In the genomic region with DNA sequence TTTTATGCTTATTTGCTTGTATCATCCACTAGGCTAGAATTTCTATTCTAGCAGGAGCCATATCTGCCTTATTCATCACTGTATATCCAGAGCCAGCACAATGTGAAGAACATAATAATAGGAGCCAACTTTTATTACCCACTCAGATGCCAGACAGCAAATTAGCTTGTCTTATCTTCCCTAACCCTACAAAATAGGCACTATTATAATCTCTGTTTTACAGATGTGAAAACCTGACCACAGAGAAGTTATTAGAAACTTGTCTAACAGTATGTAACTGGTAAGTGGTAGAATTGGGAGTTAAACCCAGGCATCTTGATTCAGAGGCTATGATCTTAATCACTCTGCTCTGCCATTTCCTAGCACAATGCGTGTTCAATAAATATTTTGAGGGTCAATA, we compare ENCODE assay signal across 21 cellular contexts.
DNase-seq lines count a peak whose midpoint lies in the region; ATAC-seq and TF ChIP-seq lines count a peak whose summit lies in the region.
"Had no signal": no experiment of that assay in that cellular context is flagged by ENCODE, and none has a peak within 500 bp of the region (broad histone marks: within the 10 kb centered on the region; RNA-seq: fewer than 3 reads in every experiment).

No MANE protein-coding gene starts in this region.

- ATAC-seq in SK-N-SH treated with all-trans-retinoic acid at 6 μM for 48 hours (no peak), GM21717 (IDR thresholded peaks at IDR 0.05; ENCODE audit: unreplicated experiment) (no peak), psoas muscle (no peak)
- ATAC-seq: CD8-positive, alpha-beta T cell; GM12878 had no signal

- no peaks in the 10 kb centered on the region for H3K9me3 ChIP-seq in psoas muscle
- H3K9me3 ChIP-seq: BE2C, BLaER1 had no signal

- H3K4me1 ChIP-seq in psoas muscle = no peaks in the 10 kb centered on the region
- H3K4me1 ChIP-seq: BLaER1 had no signal

- TF ChIP-seq CTCF in psoas muscle (IDR thresholded peaks at IDR 0.05) = no peak

- no peaks in the 10 kb centered on the region for H3K36me3 ChIP-seq in psoas muscle (ENCODE audit: insufficient read depth in 1 of 2, low read depth in 1 of 2)
- H3K36me3 ChIP-seq: BE2C, BLaER1 had no signal

- H3K27me3 ChIP-seq in psoas muscle (ENCODE audit: insufficient read depth in 3 of 3, low read length in 2 of 3) = no peaks in the 10 kb centered on the region
- H3K27me3 ChIP-seq: BE2C, BLaER1 had no signal

- DNase-seq in CMK (ENCODE audit: low read depth) (peak; percentile 56), OCI-M1 (lab: John Stamatoyannopoulos, UW) (peak; percentile 16), psoas muscle (no peak)
- DNase-seq: 8988T; ACHN; BE2C; C1 segment of cervical spinal cord; CD4-positive, alpha-beta T cell; CD8-positive, alpha-beta T cell; COR-L47; DMS 273 treated with DMSO at 0.1 percent for 48 hours; DMS153; DMS53; DMS79; DND-41; EL; GDM1 had no signal

- WGBS in psoas muscle, 3 donors = 69 to 88% (median 70%) methylated on average over 1 of the region's 1 CpG

- no peak overlapping the region for H3K4me3 ChIP-seq in psoas muscle
- H3K4me3 ChIP-seq: BLaER1, GM12878 had no signal

- no peak overlapping the region for H3K27ac ChIP-seq in psoas muscle
- H3K27ac ChIP-seq: BLaER1 had no signal

- intact Hi-C loops in psoas muscle (cut with DNase I) = no loop called here

TF ChIP-seq in SK-N-SH treated with all-trans-retinoic acid at 6 μM for 48 hours, 23 proteins besides CTCF, POLR2A, EP300 and RAD21:
- TF ChIP-seq SNAI2 (CRISPR knock-in tag; IDR thresholded peaks at IDR 0.05) = no peak
- TF ChIP-seq, protein P1, sequence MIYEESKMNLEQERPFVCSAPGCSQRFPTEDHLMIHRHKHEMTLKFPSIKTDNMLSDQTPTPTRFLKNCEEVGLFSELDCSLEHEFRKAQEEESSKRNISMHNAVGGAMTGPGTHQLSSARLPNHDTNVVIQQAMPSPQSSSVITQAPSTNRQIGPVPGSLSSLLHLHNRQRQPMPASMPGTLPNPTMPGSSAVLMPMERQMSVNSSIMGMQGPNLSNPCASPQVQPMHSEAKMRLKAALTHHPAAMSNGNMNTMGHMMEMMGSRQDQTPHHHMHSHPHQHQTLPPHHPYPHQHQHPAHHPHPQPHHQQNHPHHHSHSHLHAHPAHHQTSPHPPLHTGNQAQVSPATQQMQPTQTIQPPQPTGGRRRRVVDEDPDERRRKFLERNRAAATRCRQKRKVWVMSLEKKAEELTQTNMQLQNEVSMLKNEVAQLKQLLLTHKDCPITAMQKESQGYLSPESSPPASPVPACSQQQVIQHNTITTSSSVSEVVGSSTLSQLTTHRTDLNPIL (CRISPR knock-in tag; IDR thresholded peaks at IDR 0.05; ENCODE audit: low read depth) = no peak
- TF ChIP-seq ARNTL (CRISPR knock-in tag; IDR thresholded peaks at IDR 0.05; ENCODE audit: borderline replicate concordance, low read depth) = no peak
- TF ChIP-seq TCF4 (CRISPR knock-in tag; IDR thresholded peaks at IDR 0.05; ENCODE audit: borderline replicate concordance) = peak; percentile 43; the same call in 1 of the 2 replicates
- TF ChIP-seq, protein P2, sequence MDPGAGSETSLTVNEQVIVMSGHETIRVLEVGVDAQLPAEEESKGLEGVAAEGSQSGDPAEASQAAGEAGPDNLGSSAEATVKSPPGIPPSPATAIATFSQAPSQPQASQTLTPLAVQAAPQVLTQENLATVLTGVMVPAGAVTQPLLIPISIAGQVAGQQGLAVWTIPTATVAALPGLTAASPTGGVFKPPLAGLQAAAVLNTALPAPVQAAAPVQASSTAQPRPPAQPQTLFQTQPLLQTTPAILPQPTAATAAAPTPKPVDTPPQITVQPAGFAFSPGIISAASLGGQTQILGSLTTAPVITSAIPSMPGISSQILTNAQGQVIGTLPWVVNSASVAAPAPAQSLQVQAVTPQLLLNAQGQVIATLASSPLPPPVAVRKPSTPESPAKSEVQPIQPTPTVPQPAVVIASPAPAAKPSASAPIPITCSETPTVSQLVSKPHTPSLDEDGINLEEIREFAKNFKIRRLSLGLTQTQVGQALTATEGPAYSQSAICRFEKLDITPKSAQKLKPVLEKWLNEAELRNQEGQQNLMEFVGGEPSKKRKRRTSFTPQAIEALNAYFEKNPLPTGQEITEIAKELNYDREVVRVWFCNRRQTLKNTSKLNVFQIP (CRISPR knock-in tag; IDR thresholded peaks at IDR 0.05; ENCODE audit: borderline replicate concordance, low read depth) = no peak
- no peak for TF ChIP-seq RARB (CRISPR knock-in tag; IDR thresholded peaks at IDR 0.05)
- no peak for TF ChIP-seq ZNF565 (CRISPR knock-in tag; conservative IDR thresholded peaks at IDR 0.05; ENCODE audit: low read depth)
- TF ChIP-seq, protein P3, sequence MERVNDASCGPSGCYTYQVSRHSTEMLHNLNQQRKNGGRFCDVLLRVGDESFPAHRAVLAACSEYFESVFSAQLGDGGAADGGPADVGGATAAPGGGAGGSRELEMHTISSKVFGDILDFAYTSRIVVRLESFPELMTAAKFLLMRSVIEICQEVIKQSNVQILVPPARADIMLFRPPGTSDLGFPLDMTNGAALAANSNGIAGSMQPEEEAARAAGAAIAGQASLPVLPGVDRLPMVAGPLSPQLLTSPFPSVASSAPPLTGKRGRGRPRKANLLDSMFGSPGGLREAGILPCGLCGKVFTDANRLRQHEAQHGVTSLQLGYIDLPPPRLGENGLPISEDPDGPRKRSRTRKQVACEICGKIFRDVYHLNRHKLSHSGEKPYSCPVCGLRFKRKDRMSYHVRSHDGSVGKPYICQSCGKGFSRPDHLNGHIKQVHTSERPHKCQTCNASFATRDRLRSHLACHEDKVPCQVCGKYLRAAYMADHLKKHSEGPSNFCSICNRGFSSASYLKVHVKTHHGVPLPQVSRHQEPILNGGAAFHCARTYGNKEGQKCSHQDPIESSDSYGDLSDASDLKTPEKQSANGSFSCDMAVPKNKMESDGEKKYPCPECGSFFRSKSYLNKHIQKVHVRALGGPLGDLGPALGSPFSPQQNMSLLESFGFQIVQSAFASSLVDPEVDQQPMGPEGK (CRISPR knock-in tag; IDR thresholded peaks at IDR 0.05; ENCODE audit: borderline replicate concordance) = no peak
- TF ChIP-seq PPARA (CRISPR knock-in tag; IDR thresholded peaks at IDR 0.05; ENCODE audit: borderline replicate concordance) = no peak
TF ChIP-seq in SK-N-SH treated with all-trans-retinoic acid at 6 μM for 48 hours: peak in this region for 1.

Comparison
In these comparisons a context has a peak if more than half of its experiments do, and no peak if none do; other contexts are left out.
1. DNase-seq: peak in CMK (single experiment) and OCI-M1 (single experiment); none in psoas muscle (0 of 2).